2 cellular contexts compared by ENCODE assay signal in the genomic region with DNA sequence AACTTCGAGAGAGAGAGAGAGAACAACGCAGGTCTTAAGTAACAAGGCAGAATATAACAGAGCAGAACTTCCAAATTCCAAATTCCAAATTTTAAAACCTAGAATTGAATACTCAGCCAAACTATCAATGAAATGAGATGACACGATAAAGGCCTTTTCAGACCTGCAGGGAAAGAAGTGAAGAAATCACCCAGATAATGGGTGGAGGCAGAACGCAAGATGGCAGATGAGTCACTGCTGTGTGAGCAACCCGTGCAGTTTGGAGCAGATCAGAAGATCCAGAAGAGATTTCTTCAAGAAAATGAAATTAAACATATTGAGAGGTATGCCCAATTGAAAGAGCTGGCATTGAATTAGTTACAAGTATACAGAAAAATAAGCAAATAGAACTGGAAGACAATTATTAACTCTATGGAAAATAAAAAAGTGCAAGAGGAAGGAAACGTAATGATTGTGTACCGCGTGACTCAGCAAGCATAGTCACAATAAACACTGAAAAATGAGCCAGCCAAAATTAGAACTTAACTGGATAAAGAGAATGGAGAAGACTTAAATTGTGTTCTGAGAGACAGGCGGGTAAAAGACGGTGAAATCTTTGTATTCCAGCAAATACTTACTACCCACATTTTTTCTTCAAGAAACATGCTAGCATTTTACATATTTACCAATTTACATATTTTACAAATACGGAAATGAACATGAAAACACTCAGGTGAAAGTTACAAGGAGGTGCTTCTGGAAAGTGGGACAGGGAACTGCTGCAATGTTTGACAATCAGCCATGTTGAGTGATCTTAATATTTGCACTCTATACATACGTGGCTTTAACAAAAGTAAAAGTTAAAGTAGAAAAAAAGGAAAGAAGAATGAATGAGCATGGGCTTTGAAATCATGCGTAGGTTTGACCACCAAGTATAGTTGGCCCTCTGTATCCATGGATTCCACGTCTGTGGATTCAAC.
TF ChIP-seq lines count a peak whose summit lies in the region.

No MANE protein-coding gene starts in this region.

TF ChIP-seq in HCT116, 20 proteins besides CTCF, POLR2A, EP300 and RAD21 (continued from another document):
- no peak for TF ChIP-seq ELF1 (IDR thresholded peaks at IDR 0.05; ENCODE audit: borderline replicate concordance, low read depth)
- no peak for TF ChIP-seq EGR1 (IDR thresholded peaks at IDR 0.05; ENCODE audit: low read depth)
- TF ChIP-seq, protein P1, sequence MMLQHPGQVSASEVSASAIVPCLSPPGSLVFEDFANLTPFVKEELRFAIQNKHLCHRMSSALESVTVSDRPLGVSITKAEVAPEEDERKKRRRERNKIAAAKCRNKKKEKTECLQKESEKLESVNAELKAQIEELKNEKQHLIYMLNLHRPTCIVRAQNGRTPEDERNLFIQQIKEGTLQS (IDR thresholded peaks at IDR 0.05) = no peak
- peak; percentile 83 for TF ChIP-seq YY1 (IDR thresholded peaks at IDR 0.05; ENCODE audit: extremely low read depth, insufficient replicate concordance, low read depth, low read length)
- TF ChIP-seq SRF (IDR thresholded peaks at IDR 0.05; ENCODE audit: low read depth) = no peak
- TF ChIP-seq, protein P2, sequence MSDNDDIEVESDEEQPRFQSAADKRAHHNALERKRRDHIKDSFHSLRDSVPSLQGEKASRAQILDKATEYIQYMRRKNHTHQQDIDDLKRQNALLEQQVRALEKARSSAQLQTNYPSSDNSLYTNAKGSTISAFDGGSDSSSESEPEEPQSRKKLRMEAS (IDR thresholded peaks at IDR 0.05) = peak; percentile 32; the same call in 1 of the 2 replicates
- TF ChIP-seq CBX3 (IDR thresholded peaks at IDR 0.05; ENCODE audit: low read depth) = peak; percentile 65; the same call in 1 of the 2 replicates
- TF ChIP-seq SP1 (IDR thresholded peaks at IDR 0.05; ENCODE audit: low read depth) = peak; percentile 70
- TF ChIP-seq EZH2 (IDR thresholded peaks at IDR 0.05) = no peak
- peak; percentile 75 for TF ChIP-seq JUND (IDR thresholded peaks at IDR 0.05)
- peak; percentile 87 for TF ChIP-seq FOSL1 (IDR thresholded peaks at IDR 0.05; ENCODE audit: low read depth)
- TF ChIP-seq ZNF274 (IDR thresholded peaks at IDR 0.05; ENCODE audit: low read depth, low read length) = no peak
- TF ChIP-seq POLR2AphosphoS5 (IDR thresholded peaks at IDR 0.05; ENCODE audit: low read depth, low read length) = no peak; the same call in 1 of the 2 replicates

TF ChIP-seq in SK-N-SH, 30 proteins besides CTCF, POLR2A, EP300 and RAD21:
- TF ChIP-seq, protein P3, sequence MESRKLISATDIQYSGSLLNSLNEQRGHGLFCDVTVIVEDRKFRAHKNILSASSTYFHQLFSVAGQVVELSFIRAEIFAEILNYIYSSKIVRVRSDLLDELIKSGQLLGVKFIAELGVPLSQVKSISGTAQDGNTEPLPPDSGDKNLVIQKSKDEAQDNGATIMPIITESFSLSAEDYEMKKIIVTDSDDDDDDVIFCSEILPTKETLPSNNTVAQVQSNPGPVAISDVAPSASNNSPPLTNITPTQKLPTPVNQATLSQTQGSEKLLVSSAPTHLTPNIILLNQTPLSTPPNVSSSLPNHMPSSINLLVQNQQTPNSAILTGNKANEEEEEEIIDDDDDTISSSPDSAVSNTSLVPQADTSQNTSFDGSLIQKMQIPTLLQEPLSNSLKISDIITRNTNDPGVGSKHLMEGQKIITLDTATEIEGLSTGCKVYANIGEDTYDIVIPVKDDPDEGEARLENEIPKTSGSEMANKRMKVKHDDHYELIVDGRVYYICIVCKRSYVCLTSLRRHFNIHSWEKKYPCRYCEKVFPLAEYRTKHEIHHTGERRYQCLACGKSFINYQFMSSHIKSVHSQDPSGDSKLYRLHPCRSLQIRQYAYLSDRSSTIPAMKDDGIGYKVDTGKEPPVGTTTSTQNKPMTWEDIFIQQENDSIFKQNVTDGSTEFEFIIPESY (IDR thresholded peaks at IDR 0.05; ENCODE audit: borderline replicate concordance, low read depth) = no peak
- TF ChIP-seq MXI1 (IDR thresholded peaks at IDR 0.05; ENCODE audit: low read depth, low read length) = no peak
- no peak for TF ChIP-seq EZH2phosphoT487 (IDR thresholded peaks at IDR 0.05; ENCODE audit: borderline replicate concordance, low read depth)
- no peak for TF ChIP-seq NFIC (IDR thresholded peaks at IDR 0.05; ENCODE audit: borderline replicate concordance)
- TF ChIP-seq CHD2 (IDR thresholded peaks at IDR 0.05; ENCODE audit: low read length, partially characterized antibody) = no peak
- no peak for TF ChIP-seq ELF1 (IDR thresholded peaks at IDR 0.05)
- peak; percentile 74 for TF ChIP-seq FOSL2 (IDR thresholded peaks at IDR 0.05; ENCODE audit: borderline replicate concordance, low read depth)
- no peak for TF ChIP-seq POLR2AphosphoS5 (IDR thresholded peaks at IDR 0.05; ENCODE audit: low read depth, low read length)
- no peak for TF ChIP-seq TEAD4 (IDR thresholded peaks at IDR 0.05; ENCODE audit: borderline replicate concordance, insufficient read depth)
- TF ChIP-seq GATA2 (CRISPR knock-in tag; IDR thresholded peaks at IDR 0.05) = no peak
- TF ChIP-seq, protein P4, sequence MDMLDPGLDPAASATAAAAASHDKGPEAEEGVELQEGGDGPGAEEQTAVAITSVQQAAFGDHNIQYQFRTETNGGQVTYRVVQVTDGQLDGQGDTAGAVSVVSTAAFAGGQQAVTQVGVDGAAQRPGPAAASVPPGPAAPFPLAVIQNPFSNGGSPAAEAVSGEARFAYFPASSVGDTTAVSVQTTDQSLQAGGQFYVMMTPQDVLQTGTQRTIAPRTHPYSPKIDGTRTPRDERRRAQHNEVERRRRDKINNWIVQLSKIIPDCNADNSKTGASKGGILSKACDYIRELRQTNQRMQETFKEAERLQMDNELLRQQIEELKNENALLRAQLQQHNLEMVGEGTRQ (IDR thresholded peaks at IDR 0.05; ENCODE audit: borderline replicate concordance, low read depth, low read length) = no peak
- TF ChIP-seq GABPA (IDR thresholded peaks at IDR 0.05; ENCODE audit: low read depth) = no peak
- no peak for TF ChIP-seq SIN3A (IDR thresholded peaks at IDR 0.05; ENCODE audit: borderline replicate concordance, low read depth, low read length)
- TF ChIP-seq FOXM1 (IDR thresholded peaks at IDR 0.05; ENCODE audit: low read depth) = no peak
- peak; percentile 57 for TF ChIP-seq JUND (IDR thresholded peaks at IDR 0.05)
- no peak for TF ChIP-seq RFX5 (IDR thresholded peaks at IDR 0.05; ENCODE audit: low read length)
- TF ChIP-seq, protein P5, sequence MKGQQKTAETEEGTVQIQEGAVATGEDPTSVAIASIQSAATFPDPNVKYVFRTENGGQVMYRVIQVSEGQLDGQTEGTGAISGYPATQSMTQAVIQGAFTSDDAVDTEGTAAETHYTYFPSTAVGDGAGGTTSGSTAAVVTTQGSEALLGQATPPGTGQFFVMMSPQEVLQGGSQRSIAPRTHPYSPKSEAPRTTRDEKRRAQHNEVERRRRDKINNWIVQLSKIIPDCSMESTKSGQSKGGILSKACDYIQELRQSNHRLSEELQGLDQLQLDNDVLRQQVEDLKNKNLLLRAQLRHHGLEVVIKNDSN (IDR thresholded peaks at IDR 0.05; ENCODE audit: borderline replicate concordance, low read depth) = no peak; the same call in 1 of the 2 replicates
- TF ChIP-seq, protein P6, sequence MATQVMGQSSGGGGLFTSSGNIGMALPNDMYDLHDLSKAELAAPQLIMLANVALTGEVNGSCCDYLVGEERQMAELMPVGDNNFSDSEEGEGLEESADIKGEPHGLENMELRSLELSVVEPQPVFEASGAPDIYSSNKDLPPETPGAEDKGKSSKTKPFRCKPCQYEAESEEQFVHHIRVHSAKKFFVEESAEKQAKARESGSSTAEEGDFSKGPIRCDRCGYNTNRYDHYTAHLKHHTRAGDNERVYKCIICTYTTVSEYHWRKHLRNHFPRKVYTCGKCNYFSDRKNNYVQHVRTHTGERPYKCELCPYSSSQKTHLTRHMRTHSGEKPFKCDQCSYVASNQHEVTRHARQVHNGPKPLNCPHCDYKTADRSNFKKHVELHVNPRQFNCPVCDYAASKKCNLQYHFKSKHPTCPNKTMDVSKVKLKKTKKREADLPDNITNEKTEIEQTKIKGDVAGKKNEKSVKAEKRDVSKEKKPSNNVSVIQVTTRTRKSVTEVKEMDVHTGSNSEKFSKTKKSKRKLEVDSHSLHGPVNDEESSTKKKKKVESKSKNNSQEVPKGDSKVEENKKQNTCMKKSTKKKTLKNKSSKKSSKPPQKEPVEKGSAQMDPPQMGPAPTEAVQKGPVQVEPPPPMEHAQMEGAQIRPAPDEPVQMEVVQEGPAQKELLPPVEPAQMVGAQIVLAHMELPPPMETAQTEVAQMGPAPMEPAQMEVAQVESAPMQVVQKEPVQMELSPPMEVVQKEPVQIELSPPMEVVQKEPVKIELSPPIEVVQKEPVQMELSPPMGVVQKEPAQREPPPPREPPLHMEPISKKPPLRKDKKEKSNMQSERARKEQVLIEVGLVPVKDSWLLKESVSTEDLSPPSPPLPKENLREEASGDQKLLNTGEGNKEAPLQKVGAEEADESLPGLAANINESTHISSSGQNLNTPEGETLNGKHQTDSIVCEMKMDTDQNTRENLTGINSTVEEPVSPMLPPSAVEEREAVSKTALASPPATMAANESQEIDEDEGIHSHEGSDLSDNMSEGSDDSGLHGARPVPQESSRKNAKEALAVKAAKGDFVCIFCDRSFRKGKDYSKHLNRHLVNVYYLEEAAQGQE (IDR thresholded peaks at IDR 0.05; ENCODE audit: low read depth, low read length) = no peak
- TF ChIP-seq FOXJ3 (CRISPR knock-in tag; IDR thresholded peaks at IDR 0.05) = no peak
- no peak for TF ChIP-seq TAF1 (IDR thresholded peaks at IDR 0.05; ENCODE audit: borderline replicate concordance, low read depth, low read length)
- TF ChIP-seq, protein P7, sequence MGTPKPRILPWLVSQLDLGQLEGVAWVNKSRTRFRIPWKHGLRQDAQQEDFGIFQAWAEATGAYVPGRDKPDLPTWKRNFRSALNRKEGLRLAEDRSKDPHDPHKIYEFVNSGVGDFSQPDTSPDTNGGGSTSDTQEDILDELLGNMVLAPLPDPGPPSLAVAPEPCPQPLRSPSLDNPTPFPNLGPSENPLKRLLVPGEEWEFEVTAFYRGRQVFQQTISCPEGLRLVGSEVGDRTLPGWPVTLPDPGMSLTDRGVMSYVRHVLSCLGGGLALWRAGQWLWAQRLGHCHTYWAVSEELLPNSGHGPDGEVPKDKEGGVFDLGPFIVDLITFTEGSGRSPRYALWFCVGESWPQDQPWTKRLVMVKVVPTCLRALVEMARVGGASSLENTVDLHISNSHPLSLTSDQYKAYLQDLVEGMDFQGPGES (IDR thresholded peaks at IDR 0.05; ENCODE audit: low read depth, low read length) = no peak
- TF ChIP-seq NRF1 (IDR thresholded peaks at IDR 0.05; ENCODE audit: low read depth, low read length) = no peak
- TF ChIP-seq, protein P2 (IDR thresholded peaks at IDR 0.05; ENCODE audit: low read depth) = 0 out of 2 replicates have a peak, but pooled peaks have one; percentile 32
- TF ChIP-seq RXRA (IDR thresholded peaks at IDR 0.05; ENCODE audit: borderline replicate concordance, low read depth) = no peak
- TF ChIP-seq SMC3 (IDR thresholded peaks at IDR 0.05; ENCODE audit: low read depth, low read length) = no peak
- no peak for TF ChIP-seq RCOR1 (IDR thresholded peaks at IDR 0.05; ENCODE audit: low read length)
- peak; percentile 38; the same call in 1 of the 2 replicates for TF ChIP-seq TCF12 (IDR thresholded peaks at IDR 0.05)
- TF ChIP-seq YY1 (IDR thresholded peaks at IDR 0.05; ENCODE audit: low read depth) = peak; percentile 56; the same call in 1 of the 2 replicates
- 0 out of 2 replicates have a peak, but pooled peaks have one; percentile 18 for TF ChIP-seq MEF2A (IDR thresholded peaks at IDR 0.05; ENCODE audit: borderline replicate concordance, low read depth)
- TF ChIP-seq, protein P8, sequence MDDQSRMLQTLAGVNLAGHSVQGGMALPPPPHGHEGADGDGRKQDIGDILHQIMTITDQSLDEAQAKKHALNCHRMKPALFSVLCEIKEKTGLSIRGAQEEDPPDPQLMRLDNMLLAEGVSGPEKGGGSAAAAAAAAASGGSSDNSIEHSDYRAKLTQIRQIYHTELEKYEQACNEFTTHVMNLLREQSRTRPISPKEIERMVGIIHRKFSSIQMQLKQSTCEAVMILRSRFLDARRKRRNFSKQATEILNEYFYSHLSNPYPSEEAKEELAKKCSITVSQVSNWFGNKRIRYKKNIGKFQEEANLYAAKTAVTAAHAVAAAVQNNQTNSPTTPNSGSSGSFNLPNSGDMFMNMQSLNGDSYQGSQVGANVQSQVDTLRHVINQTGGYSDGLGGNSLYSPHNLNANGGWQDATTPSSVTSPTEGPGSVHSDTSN (IDR thresholded peaks at IDR 0.05) = peak; percentile 53
TF ChIP-seq in SK-N-SH: peak in this region for 7.
